18 cellular contexts compared by ENCODE assay signal in genomic region chr3:123261666-123262065, GRCh38.
"Had no signal": no experiment of that assay in that cellular context is flagged by ENCODE, and none has a peak within 500 bp of the region (broad histone marks: within the 10 kb centered on the region; RNA-seq: fewer than 3 reads in every experiment).

No MANE protein-coding gene starts in this region.

- H3K27ac ChIP-seq: colonic mucosa, esophagus squamous epithelium, neutrophil, stomach, thoracic aorta had no signal

- H3K4me3 Mint-ChIP-seq: activated naive CD4-positive, alpha-beta T cell treated with anti-CD3 and anti-CD28 coated beads for 36 hours; activated T-helper 1 cell treated with anti-CD3 and anti-CD28 coated beads, Interleukin-12 subunit alpha, Interleukin-12 subunit beta, Interleukin-2, Interleukin-4 antibody, amounts not matched to agents 30 ng/mL and 10 ng/mL and 1 ng/mL, durations not matched to agents 14 hours and 24 hours and 36 hours; naive thymus-derived CD8-positive, alpha-beta T cell; WTC11 had no signal

- ATAC-seq: left cardiac atrium; naive thymus-derived CD8-positive, alpha-beta T cell; WTC11 had no signal

- H3K4me1 ChIP-seq: colonic mucosa, stomach had no signal

- H3K27me3 ChIP-seq: colonic mucosa, esophagus squamous epithelium, neutrophil, stomach had no signal

- H3K27ac Mint-ChIP-seq: activated naive CD4-positive, alpha-beta T cell treated with anti-CD3 and anti-CD28 coated beads for 36 hours; naive thymus-derived CD8-positive, alpha-beta T cell; WTC11 had no signal

- H3K9me3 ChIP-seq: colonic mucosa, esophagus squamous epithelium, neutrophil, stomach, thoracic aorta had no signal

- H3K9me3 Mint-ChIP-seq: activated naive CD4-positive, alpha-beta T cell treated with anti-CD3 and anti-CD28 coated beads for 36 hours; activated T-helper 1 cell treated with anti-CD3 and anti-CD28 coated beads, Interleukin-12 subunit alpha, Interleukin-12 subunit beta, Interleukin-2, Interleukin-4 antibody, amounts not matched to agents 30 ng/mL and 10 ng/mL and 1 ng/mL, durations not matched to agents 14 hours and 24 hours and 36 hours had no signal

- H3K4me3 ChIP-seq: colonic mucosa, esophagus squamous epithelium, lung, stomach, thoracic aorta had no signal

- H3K4me1 Mint-ChIP-seq: naive thymus-derived CD8-positive, alpha-beta T cell had no signal

- H3K27me3 Mint-ChIP-seq: naive thymus-derived CD8-positive, alpha-beta T cell had no signal

- H3K36me3 ChIP-seq: colonic mucosa, neutrophil, thoracic aorta had no signal

- DNase-seq: activated CD4-positive, alpha-beta T cell treated with anti-CD3 and anti-CD28 coated beads, Interleukin-2, amount 50 U/mL, for 1 hour; activated naive CD4-positive, alpha-beta T cell treated with anti-CD3 and anti-CD28 coated beads for 36 hours; caudate nucleus; colonic mucosa; esophagus squamous epithelium; foreskin fibroblast; glutamatergic neuron; left cardiac atrium; naive thymus-derived CD8-positive, alpha-beta T cell; posterior cingulate gyrus; stimulated activated CD4-positive, alpha-beta T cell treated with anti-CD3 and anti-CD28 coated beads, Interleukin-15, amount 100 ng/mL, for 24 hours; stimulated activated CD4-positive, alpha-beta T cell treated with anti-CD3 and anti-CD28 coated beads, Interleukin-4, amount 100 ng/mL, for 24 hours; stomach had no signal
